In the genomic region with DNA sequence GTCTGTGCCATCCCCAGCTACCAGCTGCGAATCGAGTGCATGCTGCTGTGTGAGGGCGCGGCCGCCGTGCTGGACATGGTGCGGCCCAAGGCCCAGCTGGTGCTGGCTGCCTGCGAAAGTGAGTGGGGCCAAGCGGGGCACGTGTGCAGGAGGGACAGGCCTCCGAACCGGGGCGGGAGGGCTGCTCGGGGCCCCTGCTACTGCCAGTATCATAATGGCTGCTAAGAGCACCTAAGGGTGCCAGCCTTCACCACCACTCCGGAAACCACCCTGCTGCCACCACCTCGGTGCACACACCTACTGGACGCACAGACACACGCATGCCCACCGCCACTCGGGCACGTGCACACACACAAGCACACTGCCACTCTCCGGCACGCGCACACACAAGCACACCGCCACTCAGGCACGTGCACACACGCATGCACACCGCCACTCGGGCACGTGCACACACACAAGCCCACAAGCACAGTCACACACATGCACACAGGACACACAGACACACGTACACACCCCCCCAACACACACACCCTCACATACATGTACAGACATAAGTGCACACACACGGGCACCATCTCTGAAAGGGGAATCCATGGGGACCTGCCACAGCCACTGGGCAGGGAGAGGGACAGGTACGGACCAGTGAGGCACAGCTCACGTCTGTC, we compare ENCODE assay signal across 30 cellular contexts.
"Had no signal": no experiment of that assay in that cellular context is flagged by ENCODE, and none has a peak within 500 bp of the region (broad histone marks: within the 10 kb centered on the region; RNA-seq: fewer than 3 reads in every experiment).

No MANE protein-coding gene starts in this region.

- DNase-seq: activated B cell treated with CpG ODN at 0.5 μM for 24 hours; activated CD4-positive, alpha-beta memory T cell treated with anti-CD3 and anti-CD28 coated beads, Interleukin-2, amount 10 ng/mL, durations not matched to agents 7 days and 5 days; activated CD4-positive, alpha-beta T cell treated with anti-CD3 and anti-CD28 coated beads for 1 hour; activated CD4-positive, alpha-beta T cell treated with anti-CD3 and anti-CD28 coated beads, Interleukin-2, amount 50 U/mL, for 1 hour; activated gamma-delta T cell; activated naive CD4-positive, alpha-beta T cell treated with anti-CD3 and anti-CD28 coated beads for 36 hours; activated T-cell treated with anti-CD3 and anti-CD28 coated beads for 4 hours; activated T-cell treated with anti-CD3 and anti-CD28 coated beads, Interleukin-2, amount 50 U/mL, for 48 hours; amygdala; NCI-H1092; NCI-H1417; NCI-H1694; NCI-H2029; NCI-H2107; NCI-H345; NCI-H510A; NCI-H526 treated with DMSO at 0.1 percent for 48 hours; NCI-H82; PC-3; SIG-M5; T-cell; T-helper 2 cell; T1000 had no signal

- H3K27ac Mint-ChIP-seq: activated B cell treated with CpG ODN at 0.5 μM for 24 hours; activated CD4-positive, alpha-beta memory T cell treated with anti-CD3 and anti-CD28 coated beads, Interleukin-2, amount 10 ng/mL, durations not matched to agents 7 days and 5 days; activated naive CD4-positive, alpha-beta T cell treated with anti-CD3 and anti-CD28 coated beads for 36 hours; activated naive CD8-positive, alpha-beta T cell; activated T-helper 17 cell treated with anti-CD3 and anti-CD28 coated beads, Interleukin-2, amount 50 U/mL, for 72 hours had no signal

- H3K36me3 Mint-ChIP-seq: activated naive CD8-positive, alpha-beta T cell; brain; T-cell had no signal

- H3K4me3 Mint-ChIP-seq: activated B cell treated with CpG ODN at 0.5 μM for 24 hours; activated CD4-positive, alpha-beta memory T cell treated with anti-CD3 and anti-CD28 coated beads, Interleukin-2, amount 10 ng/mL, durations not matched to agents 7 days and 5 days; activated naive CD4-positive, alpha-beta T cell treated with anti-CD3 and anti-CD28 coated beads for 36 hours; activated naive CD8-positive, alpha-beta T cell; activated T-helper 17 cell treated with anti-CD3 and anti-CD28 coated beads, Interleukin-2, amount 50 U/mL, for 72 hours; brain; T-cell had no signal

- FAIRE-seq: astrocyte, RCC 7860, TTC549 had no signal

- H3K4me3 ChIP-seq: SK-N-MC had no signal

- H3K9me3 Mint-ChIP-seq: activated B cell treated with CpG ODN at 0.5 μM for 24 hours; activated CD4-positive, alpha-beta memory T cell treated with anti-CD3 and anti-CD28 coated beads, Interleukin-2, amount 10 ng/mL, durations not matched to agents 7 days and 5 days; activated naive CD4-positive, alpha-beta T cell treated with anti-CD3 and anti-CD28 coated beads for 36 hours; activated T-helper 17 cell treated with anti-CD3 and anti-CD28 coated beads, Interleukin-2, amount 50 U/mL, for 72 hours; T-cell had no signal

- ATAC-seq: activated T-helper 17 cell treated with anti-CD3 and anti-CD28 coated beads, Interleukin-2, amount 50 U/mL, for 72 hours; PC-3; T-cell had no signal

- H3K27ac ChIP-seq: SK-N-MC had no signal

- H3K4me1 Mint-ChIP-seq: activated T-helper 17 cell treated with anti-CD3 and anti-CD28 coated beads, Interleukin-2, amount 50 U/mL, for 72 hours had no signal

- H3K27me3 Mint-ChIP-seq: activated B cell treated with CpG ODN at 0.5 μM for 24 hours; activated CD4-positive, alpha-beta memory T cell treated with anti-CD3 and anti-CD28 coated beads, Interleukin-2, amount 10 ng/mL, durations not matched to agents 7 days and 5 days; activated naive CD8-positive, alpha-beta T cell; activated T-helper 17 cell treated with anti-CD3 and anti-CD28 coated beads, Interleukin-2, amount 50 U/mL, for 72 hours; brain; T-cell had no signal
